In the genomic region with DNA sequence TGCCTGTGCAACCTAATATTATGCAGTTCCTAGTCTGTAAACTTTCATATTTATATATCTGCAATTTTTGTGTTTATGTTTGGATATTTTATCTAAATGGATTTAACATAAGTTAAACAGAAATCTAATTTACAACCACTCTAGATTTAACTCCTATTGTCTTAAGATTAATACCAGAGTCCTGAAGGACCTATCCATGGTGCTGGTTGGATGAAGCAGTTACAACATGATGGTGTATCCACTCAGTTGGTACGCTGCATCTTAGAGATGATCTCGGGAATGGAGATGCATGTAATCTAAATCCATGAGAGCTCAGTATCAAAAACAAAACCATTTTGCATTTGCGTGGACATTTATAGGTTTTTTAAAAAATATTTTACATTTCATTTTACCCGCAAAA, we compare ENCODE assay signal across 26 cellular contexts.
DNase-seq lines count a peak whose midpoint lies in the region; ATAC-seq and TF ChIP-seq lines count a peak whose summit lies in the region.
"Had no signal": no experiment of that assay in that cellular context is flagged by ENCODE, and none has a peak within 500 bp of the region (broad histone marks: within the 10 kb centered on the region; RNA-seq: fewer than 3 reads in every experiment).

No MANE protein-coding gene starts in this region.

- H3K27ac ChIP-seq in GM23338 (ENCODE audit: low read depth): no peak overlapping the region
- no peak overlapping the region for H3K27ac ChIP-seq in brain microvascular endothelial cell
- H3K27ac ChIP-seq: foreskin keratinocyte, left lung, right atrium auricular region, thyroid gland, WERI-Rb-1 had no signal

- H3K4me1 ChIP-seq in GM23338 (ENCODE audit: insufficient read depth): peaks cover 7% of the 10 kb centered on the region; the same call in 1 of the 2 replicates
- H3K4me1 ChIP-seq: foreskin keratinocyte, left lung, right atrium auricular region, thyroid gland had no signal

- peaks cover 8% of the 10 kb centered on the region for H3K4me1 Mint-ChIP-seq in GM23338
- H3K4me1 Mint-ChIP-seq: activated CD4-positive, alpha-beta T cell treated with anti-CD3 and anti-CD28 coated beads, Interleukin-2, amount 10 ng/mL, durations not matched to agents 7 days and 5 days; activated naive CD4-positive, alpha-beta T cell treated with anti-CD3 and anti-CD28 coated beads, Interleukin-2, amount 10 ng/mL, durations not matched to agents 7 days and 5 days; CD4-positive, CD25-positive, alpha-beta regulatory T cell; IgD-negative memory B cell; mesothelial cell of epicardium; natural killer cell had no signal

- H2AFZ ChIP-seq in GM23338: no peak overlapping the region

- no peaks in the 10 kb centered on the region for H3F3A ChIP-seq in GM23338 (replicated peaks; ENCODE audit: low read depth)

- no peaks in the 10 kb centered on the region for H3K36me3 ChIP-seq in GM23338 (ENCODE audit: insufficient read depth)
- H3K36me3 ChIP-seq in brain microvascular endothelial cell (replicated peaks): no peaks in the 10 kb centered on the region
- H3K36me3 ChIP-seq: left lung, right atrium auricular region, thyroid gland, WERI-Rb-1 had no signal

- no peak overlapping the region for H3K4me2 ChIP-seq in GM23338

- H3K4me3 ChIP-seq in GM23338 (no peak overlapping the region), brain microvascular endothelial cell (ENCODE audit: low read depth, low read length) (no peak overlapping the region)
- H3K4me3 ChIP-seq: left lung, right atrium auricular region, thyroid gland had no signal

- TF ChIP-seq CTCF in GM23338 (conservative IDR thresholded peaks at IDR 0.05; ENCODE audit: low read depth in 2 of 2): no peak
- no peak for TF ChIP-seq CTCF in brain microvascular endothelial cell (IDR thresholded peaks at IDR 0.05; ENCODE audit: low read depth, low read length, missing control alignments)
- no peak for TF ChIP-seq CTCF in omental fat pad (IDR thresholded peaks at IDR 0.05)

- no peaks in the 10 kb centered on the region for H3K27me3 Mint-ChIP-seq in GM23338 (ENCODE audit: insufficient read depth, low read depth, poor library complexity)
- H3K27me3 Mint-ChIP-seq: activated CD4-positive, alpha-beta T cell treated with anti-CD3 and anti-CD28 coated beads, Interleukin-2, amount 10 ng/mL, durations not matched to agents 7 days and 5 days; activated naive CD4-positive, alpha-beta T cell treated with anti-CD3 and anti-CD28 coated beads, Interleukin-2, amount 10 ng/mL, durations not matched to agents 7 days and 5 days; CD4-positive, CD25-positive, alpha-beta regulatory T cell; IgD-negative memory B cell had no signal

- H3K27me3 ChIP-seq in GM23338 (ENCODE audit: insufficient read depth): no peaks in the 10 kb centered on the region
- no peaks in the 10 kb centered on the region for H3K27me3 ChIP-seq in brain microvascular endothelial cell (replicated peaks)
- H3K27me3 ChIP-seq: foreskin keratinocyte, left lung, right atrium auricular region, thyroid gland had no signal

- DNase-seq in GM23338 (ENCODE audit: low spot score): peak; percentile 17
- peak; percentile 3 for DNase-seq in RKO (ENCODE audit: low spot score)
- peak; percentile 28 for DNase-seq in brain microvascular endothelial cell
- peak; percentile 40 for DNase-seq in myocyte (ENCODE audit: low read depth)
- DNase-seq in NCI-H187 treated with DMSO at 0.1 percent for 48 hours (lab: John Stamatoyannopoulos, UW): no peak
- no peak for DNase-seq in omental fat pad (ENCODE audit: low spot score)
- DNase-seq in NCI-H2107 treated with DMSO at 0.1 percent for 48 hours (lab: John Stamatoyannopoulos, UW; ENCODE audit: unreplicated experiment): no peak
- DNase-seq: activated CD4-positive, alpha-beta T cell treated with anti-CD3 and anti-CD28 coated beads, Interleukin-2, amount 10 ng/mL, durations not matched to agents 7 days and 5 days; activated naive CD4-positive, alpha-beta T cell treated with anti-CD3 and anti-CD28 coated beads, Interleukin-2, amount 10 ng/mL, durations not matched to agents 7 days and 5 days; activated T-cell treated with anti-CD3 and anti-CD28 coated beads, Interleukin-2, amount 50 U/mL, for 48 hours; CD4-positive, CD25-positive, alpha-beta regulatory T cell; cerebellar nuclear complex; EL; erythroblast; foreskin keratinocyte; left lung; natural killer cell; NCI-H2171 treated with DMSO at 0.1 percent for 48 hours; NCI-H526 treated with DMSO at 0.1 percent for 48 hours; stimulated activated naive CD8-positive, alpha-beta T cell treated with anti-CD3 and anti-CD28 coated beads, Interleukin-15, Interleukin-2, amounts not matched to agents 100 U/mL and 50 U/mL, for 24 hours; thyroid gland; WERI-Rb-1 had no signal

- H3K79me2 ChIP-seq in GM23338 (replicated peaks; ENCODE audit: insufficient read depth): no peaks in the 10 kb centered on the region

- H3K9me2 ChIP-seq in GM23338 (ENCODE audit: insufficient read depth): no peaks in the 10 kb centered on the region

- no peaks in the 10 kb centered on the region for H4K20me1 ChIP-seq in GM23338 (replicated peaks; ENCODE audit: insufficient read depth)

- H3K9me3 Mint-ChIP-seq in GM23338: no peaks in the 10 kb centered on the region
- H3K9me3 Mint-ChIP-seq: activated CD4-positive, alpha-beta T cell treated with anti-CD3 and anti-CD28 coated beads, Interleukin-2, amount 10 ng/mL, durations not matched to agents 7 days and 5 days; activated naive CD4-positive, alpha-beta T cell treated with anti-CD3 and anti-CD28 coated beads, Interleukin-2, amount 10 ng/mL, durations not matched to agents 7 days and 5 days; T-helper 2 cell treated with Interferon-gamma antibody and Interleukin-4, amounts not matched to agents 5 μg/mL and 100 μg/mL, for 36 hours had no signal

- ATAC-seq in GM23338 (no peak), omental fat pad (ENCODE audit: low FRiP score) (no peak)
- ATAC-seq: foreskin keratinocyte; left lung; natural killer cell; stimulated activated naive CD8-positive, alpha-beta T cell treated with anti-CD3 and anti-CD28 coated beads, Interleukin-15, Interleukin-2, amounts not matched to agents 100 U/mL and 50 U/mL, for 24 hours had no signal

- in situ Hi-C loops in brain microvascular endothelial cell (cut with HindIII; ENCODE audit: low pct_ligation_motif_present, low sequenced_read_pairs): no loop called here

- no peaks in the 10 kb centered on the region for H3K36me3 Mint-ChIP-seq in GM23338 (ENCODE audit: low read depth)
- H3K36me3 Mint-ChIP-seq: activated naive CD4-positive, alpha-beta T cell treated with anti-CD3 and anti-CD28 coated beads, Interleukin-2, amount 10 ng/mL, durations not matched to agents 7 days and 5 days; CD4-positive, CD25-positive, alpha-beta regulatory T cell; IgD-negative memory B cell; mesothelial cell of epicardium; natural killer cell had no signal

- no peak overlapping the region for H3K4me3 Mint-ChIP-seq in GM23338
- H3K4me3 Mint-ChIP-seq: activated CD4-positive, alpha-beta T cell treated with anti-CD3 and anti-CD28 coated beads, Interleukin-2, amount 10 ng/mL, durations not matched to agents 7 days and 5 days; activated naive CD4-positive, alpha-beta T cell treated with anti-CD3 and anti-CD28 coated beads, Interleukin-2, amount 10 ng/mL, durations not matched to agents 7 days and 5 days; IgD-negative memory B cell; mesothelial cell of epicardium; natural killer cell; T-helper 2 cell treated with Interferon-gamma antibody and Interleukin-4, amounts not matched to agents 5 μg/mL and 100 μg/mL, for 36 hours had no signal

- no peak overlapping the region for H3K27ac Mint-ChIP-seq in GM23338
- H3K27ac Mint-ChIP-seq: activated CD4-positive, alpha-beta T cell treated with anti-CD3 and anti-CD28 coated beads, Interleukin-2, amount 10 ng/mL, durations not matched to agents 7 days and 5 days; activated naive CD4-positive, alpha-beta T cell treated with anti-CD3 and anti-CD28 coated beads, Interleukin-2, amount 10 ng/mL, durations not matched to agents 7 days and 5 days; CD4-positive, CD25-positive, alpha-beta regulatory T cell; IgD-negative memory B cell; mesothelial cell of epicardium; natural killer cell; T-helper 2 cell treated with Interferon-gamma antibody and Interleukin-4, amounts not matched to agents 5 μg/mL and 100 μg/mL, for 36 hours had no signal

TF ChIP-seq in GM23338, 12 proteins besides CTCF, POLR2A, EP300 and RAD21:
- no peak for TF ChIP-seq CREB1 (CRISPR knock-in tag; IDR thresholded peaks at IDR 0.05; ENCODE audit: low read depth)
- TF ChIP-seq, protein P1, sequence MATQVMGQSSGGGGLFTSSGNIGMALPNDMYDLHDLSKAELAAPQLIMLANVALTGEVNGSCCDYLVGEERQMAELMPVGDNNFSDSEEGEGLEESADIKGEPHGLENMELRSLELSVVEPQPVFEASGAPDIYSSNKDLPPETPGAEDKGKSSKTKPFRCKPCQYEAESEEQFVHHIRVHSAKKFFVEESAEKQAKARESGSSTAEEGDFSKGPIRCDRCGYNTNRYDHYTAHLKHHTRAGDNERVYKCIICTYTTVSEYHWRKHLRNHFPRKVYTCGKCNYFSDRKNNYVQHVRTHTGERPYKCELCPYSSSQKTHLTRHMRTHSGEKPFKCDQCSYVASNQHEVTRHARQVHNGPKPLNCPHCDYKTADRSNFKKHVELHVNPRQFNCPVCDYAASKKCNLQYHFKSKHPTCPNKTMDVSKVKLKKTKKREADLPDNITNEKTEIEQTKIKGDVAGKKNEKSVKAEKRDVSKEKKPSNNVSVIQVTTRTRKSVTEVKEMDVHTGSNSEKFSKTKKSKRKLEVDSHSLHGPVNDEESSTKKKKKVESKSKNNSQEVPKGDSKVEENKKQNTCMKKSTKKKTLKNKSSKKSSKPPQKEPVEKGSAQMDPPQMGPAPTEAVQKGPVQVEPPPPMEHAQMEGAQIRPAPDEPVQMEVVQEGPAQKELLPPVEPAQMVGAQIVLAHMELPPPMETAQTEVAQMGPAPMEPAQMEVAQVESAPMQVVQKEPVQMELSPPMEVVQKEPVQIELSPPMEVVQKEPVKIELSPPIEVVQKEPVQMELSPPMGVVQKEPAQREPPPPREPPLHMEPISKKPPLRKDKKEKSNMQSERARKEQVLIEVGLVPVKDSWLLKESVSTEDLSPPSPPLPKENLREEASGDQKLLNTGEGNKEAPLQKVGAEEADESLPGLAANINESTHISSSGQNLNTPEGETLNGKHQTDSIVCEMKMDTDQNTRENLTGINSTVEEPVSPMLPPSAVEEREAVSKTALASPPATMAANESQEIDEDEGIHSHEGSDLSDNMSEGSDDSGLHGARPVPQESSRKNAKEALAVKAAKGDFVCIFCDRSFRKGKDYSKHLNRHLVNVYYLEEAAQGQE (IDR thresholded peaks at IDR 0.05; ENCODE audit: unreplicated experiment): peak; percentile 69

Comparison
In these comparisons a context has a peak if more than half of its experiments do, and no peak if none do; other contexts are left out.
1. DNase-seq: peak in GM23338 (single experiment), RKO (single experiment), brain microvascular endothelial cell (single experiment) and myocyte (single experiment); none in NCI-H187 treated with DMSO at 0.1 percent for 48 hours (single experiment), omental fat pad (single experiment) and NCI-H2107 treated with DMSO at 0.1 percent for 48 hours (single experiment).